ENCODE assay signal across 17 cellular contexts in genomic region chr3:129559565-129560079, GRCh38. TPM values are rescaled to one million over a fixed set of nuclear protein-coding genes. Genes with fewer than 3 reads are reported as not detected.
DNase-seq lines count a peak whose midpoint lies in the region; ATAC-seq and TF ChIP-seq lines count a peak whose summit lies in the region.
"Had no signal": no experiment of that assay in that cellular context is flagged by ENCODE, and none has a peak within 500 bp of the region (broad histone marks: within the 10 kb centered on the region; RNA-seq: fewer than 3 reads in every experiment).

No MANE protein-coding gene starts in this region.

- DNase-seq in AG10803 (ENCODE audit: low read depth) (no peak), SJSA1 (ENCODE audit: low read depth in 1 of 2, low spot score in 2 of 2) (peak in 1 of 2 experiments; percentile 12), hepatocyte (ENCODE audit: low spot score) (no peak), spleen (no peak), NCI-H1092 (lab: John Stamatoyannopoulos, UW) (no peak), endodermal cell (no peak)
- no peak for DNase-seq in stimulated activated CD4-positive, alpha-beta T cell treated with anti-CD3 and anti-CD28 coated beads, Interleukin-4, amount 100 ng/mL, for 1 hour
- DNase-seq: activated CD4-positive, CD25-positive, alpha-beta regulatory T cell; activated gamma-delta T cell treated with Interleukin-2 at 50 U/mL for 16 hours; NCI-H187; NCI-H510A; T-helper 1 cell had no signal

- H3K4me3 ChIP-seq in AG10803 (ENCODE audit: low read length) (peak overlapping the region; percentile 29), SJSA1 (peak overlapping the region; percentile 28), hepatocyte (no peak overlapping the region), spleen (no peak overlapping the region), endodermal cell (ENCODE audit: low read length) (no peak overlapping the region)

- H3K4me3 Mint-ChIP-seq in endodermal cell: no peak overlapping the region
- H3K4me3 Mint-ChIP-seq: neural crest cell had no signal

- no peak overlapping the region for H2AFZ ChIP-seq in hepatocyte

- H3K27ac Mint-ChIP-seq in endodermal cell: no peak overlapping the region

- 93% methylated on average over 20 of the region's 20 CpGs for WGBS in hepatocyte (ENCODE audit: low lambda C conversion rate, missing lambda C conversion rate)
- WGBS in spleen, 5 donors: 74 to 92% (median 82%) methylated on average over 4 to 20 of the region's 20 CpGs
- 95 to 98% methylated on average over 19 to 20 of the region's 20 CpGs for WGBS in endodermal cell (ENCODE audit: insufficient coverage in 1 of 2, insufficient read length in 1 of 2), 2 experiments

- no peak for ATAC-seq in GM18498 (IDR thresholded peaks at IDR 0.05; ENCODE audit: unreplicated experiment)

- H3K9me3 Mint-ChIP-seq in endodermal cell: no peaks in the 10 kb centered on the region
- H3K9me3 Mint-ChIP-seq: neural crest cell had no signal

- peaks cover 74% of the 10 kb centered on the region for H3K4me1 ChIP-seq in SJSA1 (replicated peaks)
- H3K4me1 ChIP-seq in hepatocyte (ENCODE audit: insufficient read depth): peaks cover 58% of the 10 kb centered on the region
- peaks cover 15 to 99% (median 62%) of the 10 kb centered on the region in 6 donors for H3K4me1 ChIP-seq in spleen
- no peaks in the 10 kb centered on the region for H3K4me1 ChIP-seq in endodermal cell (ENCODE audit: control insufficient read depth, insufficient read depth, low read length)

- H3K79me2 ChIP-seq in hepatocyte: peaks cover 6% of the 10 kb centered on the region

- H3K27ac ChIP-seq in SJSA1: peak overlapping the region; percentile 39
- H3K27ac ChIP-seq in hepatocyte: peak overlapping the region; percentile 96
- peak overlapping the region in 7 of 8 donors; percentile 22 to 79 (median 70) for H3K27ac ChIP-seq in spleen
- H3K27ac ChIP-seq in endodermal cell (ENCODE audit: low read depth, low read length): no peak overlapping the region

- peaks cover 37% of the 10 kb centered on the region for H3K36me3 Mint-ChIP-seq in endodermal cell (ENCODE audit: low read depth)

- H3K9me3 ChIP-seq in SJSA1 (replicated peaks) (no peaks in the 10 kb centered on the region), hepatocyte (ENCODE audit: low read depth) (no peaks in the 10 kb centered on the region), spleen (no peaks in the 10 kb centered on the region), endodermal cell (ENCODE audit: control insufficient read depth, low read length) (no peaks in the 10 kb centered on the region)

- TF ChIP-seq POLR2A in spleen (IDR thresholded peaks at IDR 0.05): no peak

- no peaks in the 10 kb centered on the region for H3K9me2 ChIP-seq in hepatocyte (replicated peaks; ENCODE audit: insufficient read depth)

- H3K4me1 Mint-ChIP-seq in endodermal cell: peaks cover 10% of the 10 kb centered on the region

- no peaks in the 10 kb centered on the region for H4K20me1 ChIP-seq in hepatocyte (ENCODE audit: insufficient read depth, poor library complexity, severe bottlenecking)

- H3K27me3 ChIP-seq in SJSA1 (replicated peaks): no peaks in the 10 kb centered on the region
- no peaks in the 10 kb centered on the region for H3K27me3 ChIP-seq in hepatocyte
- H3K27me3 ChIP-seq in spleen (replicated peaks in 1 of 7): no peaks in the 10 kb centered on the region
- no peaks in the 10 kb centered on the region for H3K27me3 ChIP-seq in endodermal cell (ENCODE audit: control insufficient read depth, insufficient read depth, low read length, poor library complexity, severe bottlenecking)

- peaks cover 79% of the 10 kb centered on the region for H3K36me3 ChIP-seq in SJSA1
- no peaks in the 10 kb centered on the region for H3K36me3 ChIP-seq in hepatocyte (replicated peaks; ENCODE audit: insufficient read depth, low read depth)
- H3K36me3 ChIP-seq in spleen: peaks cover 0 to 98% (median 37%) of the 10 kb centered on the region in 6 donors
- H3K36me3 ChIP-seq in endodermal cell (ENCODE audit: control insufficient read depth, insufficient read depth, low read length): no peaks in the 10 kb centered on the region

- no peaks in the 10 kb centered on the region for H3K27me3 Mint-ChIP-seq in endodermal cell (ENCODE audit: insufficient read depth)

- intact Hi-C loops in spleen (cut with DNase I; ENCODE audit: low total_unique reads): no loop called here

- H3K4me2 ChIP-seq in hepatocyte: peak overlapping the region; percentile 68

- TF ChIP-seq CTCF in AG10803 (conservative IDR thresholded peaks at IDR 0.05; ENCODE audit: low read length) (no peak), hepatocyte (IDR thresholded peaks at IDR 0.05; ENCODE audit: poor library complexity) (no peak), spleen (IDR thresholded peaks at IDR 0.05 in 8 of 11, conservative IDR thresholded peaks at IDR 0.05 in 3 of 11) (no peak), endodermal cell (conservative IDR thresholded peaks at IDR 0.05) (no peak)

- no peak overlapping the region for H3K9ac ChIP-seq in endodermal cell (ENCODE audit: extremely low read depth, low read length, poor library complexity, severe bottlenecking)

RNA-seq across cellular contexts. Expression of gene H1-8, which starts 16.6 kb away (rescaled TPM):
- total RNA-seq in SJSA1 (2014; rRNA removed; shearing (Covaris generic)): not detected in 2 replicates
- total RNA-seq in hepatocyte: not detected in 2 replicates
- not detected in 2 replicates for polyA plus RNA-seq in hepatocyte
- not detected for total RNA-seq in spleen
- polyA plus RNA-seq in spleen: not detected
- not detected for total RNA-seq in endodermal cell
- not detected for polyA plus RNA-seq in endodermal cell (2013, experiment 1 of 2)
- polyA plus RNA-seq in endodermal cell (2013, experiment 2 of 2): not detected
- total RNA-seq: HT-29, lung microvascular endothelial cell, neural crest cell, subcutaneous adipose tissue had no signal

RNA-seq across cellular contexts. Expression of gene RHO, which starts 31.2 kb away (rescaled TPM):
- total RNA-seq in SJSA1 (2014; rRNA removed; shearing (Covaris generic)): not detected in 2 replicates
- total RNA-seq in hepatocyte (not detected in 2 replicates), spleen (not detected), endodermal cell (under 1 TPM; 0.22 to 0.26 TPM)
- polyA plus RNA-seq in hepatocyte (0.19 TPM in 1 of 2 replicates, not detected in the other), spleen (not detected)
- not detected for polyA plus RNA-seq in endodermal cell (2013, experiment 1 of 2)
- polyA plus RNA-seq in endodermal cell (2013, experiment 2 of 2): not detected
- total RNA-seq: HT-29, lung microvascular endothelial cell, neural crest cell, subcutaneous adipose tissue had no signal

RNA-seq across cellular contexts. Expression of gene PLXND1, which starts 46.9 kb away (rescaled TPM):
- 80.1 and 91.6 TPM in 2 replicates for total RNA-seq in SJSA1 (2014; rRNA removed; shearing (Covaris generic))
- total RNA-seq in hepatocyte (22.0 and 45.3 TPM in 2 replicates), spleen (100 to 1,000 TPM; 121 to 238 (median 170) TPM), endodermal cell (10 to 100 TPM; 73.1 to 83.2 TPM)
- polyA plus RNA-seq in hepatocyte (24.9 and 36.3 TPM in 2 replicates), spleen (10 to 100 TPM; 44.4 to 97.9 (median 79.2) TPM)
- polyA plus RNA-seq in endodermal cell (2013, experiment 1 of 2): 58.8 TPM
- polyA plus RNA-seq in endodermal cell (2013, experiment 2 of 2): 68.1 TPM

Comparison
In these comparisons a context has a peak if more than half of its experiments do, and no peak if none do; other contexts are left out.
1. H3K4me3 ChIP-seq: peak in AG10803 (single experiment) and SJSA1 (single experiment); none in hepatocyte (single experiment), spleen (0 of 8) and endodermal cell (single experiment).